Comparison of ENCODE assay signal across 22 cellular contexts in the genomic region with DNA sequence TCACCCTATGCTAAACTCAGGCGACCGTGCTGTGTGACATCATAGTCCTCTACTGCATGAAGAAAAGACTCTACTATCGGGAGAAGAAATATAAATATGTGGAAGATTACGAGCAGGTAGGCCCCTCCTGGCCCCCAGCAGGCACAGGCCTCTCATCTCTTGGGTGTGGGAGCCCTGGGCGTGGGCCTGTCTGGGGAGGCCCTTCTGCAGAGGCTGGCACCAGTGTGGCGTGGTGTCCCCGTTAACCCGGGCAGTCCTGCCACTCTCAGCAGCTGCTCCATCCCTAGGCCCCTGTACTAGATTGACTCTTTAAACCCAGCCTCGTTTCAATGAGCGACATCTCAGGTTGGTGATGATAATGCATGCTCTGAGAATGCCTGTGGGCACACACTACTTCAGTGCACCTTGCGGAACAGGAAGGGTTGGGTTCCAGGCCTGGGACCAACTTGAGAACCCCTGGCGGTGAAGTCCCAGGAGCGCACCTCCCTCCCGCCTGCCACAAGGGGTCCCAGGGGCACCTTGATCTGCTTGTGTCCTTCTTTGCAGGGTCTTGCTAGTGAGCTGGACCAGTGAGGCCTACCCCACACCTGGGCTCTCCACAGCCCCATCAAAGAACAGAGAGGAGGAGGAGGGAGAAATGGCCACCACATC. TPM values are rescaled to one million over a fixed set of nuclear protein-coding genes. Genes with fewer than 3 reads are reported as not detected.
DNase-seq lines count a peak whose midpoint lies in the region; ATAC-seq, FAIRE-seq and TF ChIP-seq lines count a peak whose summit lies in the region.
"Had no signal": no experiment of that assay in that cellular context is flagged by ENCODE, and none has a peak within 500 bp of the region (broad histone marks: within the 10 kb centered on the region; RNA-seq: fewer than 3 reads in every experiment).

No MANE protein-coding gene starts in this region.

- H4K8ac ChIP-seq in H1 (ENCODE audit: extremely low read depth, insufficient read depth, low read length) = no peak overlapping the region

- H3K4me2 ChIP-seq in H1 (ENCODE audit: insufficient read depth in 1 of 2, low read depth in 2 of 2, low read length in 2 of 2) (no peak overlapping the region), osteoblast (ENCODE audit: insufficient read depth, low read length) (no peak overlapping the region)
- H3K4me2 ChIP-seq: SK-N-SH had no signal

- no peak overlapping the region for H3K18ac ChIP-seq in H1 (ENCODE audit: extremely low read depth, low read length)

- H2BK15ac ChIP-seq in H1 (ENCODE audit: low read length) = no peak overlapping the region

- TF ChIP-seq RAD21 in H1 (IDR thresholded peaks at IDR 0.05 in 1 of 2, conservative IDR thresholded peaks at IDR 0.05 in 1 of 2; ENCODE audit: low read depth in 2 of 2, low read length in 2 of 2) = peak; percentile 4 to 18; a peak in 1 of 4 replicates

- no peak overlapping the region for H3K14ac ChIP-seq in H1 (ENCODE audit: insufficient read length)

- H3K9me3 Mint-ChIP-seq in activated CD8-positive, alpha-beta T cell treated with anti-CD3 and anti-CD28 coated beads, Interleukin-2, amount 10 ng/mL, durations not matched to agents 7 days and 5 days (ENCODE audit: insufficient read depth) = no peaks in the 10 kb centered on the region
- no peaks in the 10 kb centered on the region for H3K9me3 Mint-ChIP-seq in activated CD8-positive, alpha-beta T cell treated with anti-CD3 and anti-CD28 coated beads for 36 hours
- H3K9me3 Mint-ChIP-seq: naive B cell had no signal

- no peak overlapping the region for H3K4me3 Mint-ChIP-seq in activated CD8-positive, alpha-beta T cell treated with anti-CD3 and anti-CD28 coated beads, Interleukin-2, amount 10 ng/mL, durations not matched to agents 7 days and 5 days
- H3K4me3 Mint-ChIP-seq in activated CD8-positive, alpha-beta T cell treated with anti-CD3 and anti-CD28 coated beads for 36 hours = no peak overlapping the region

- H3K27ac ChIP-seq in H1 (ENCODE audit: low read depth, low read length) = no peak overlapping the region
- H3K27ac ChIP-seq in osteoblast (ENCODE audit: low read depth, low read length) = no peak overlapping the region
- H3K27ac ChIP-seq: HL-60, Peyer's patch had no signal

- H3K9ac ChIP-seq in H1 (replicated peaks in 1 of 4; ENCODE audit: extremely low read depth in 1 of 4, low read depth in 3 of 4, low read length in 3 of 4) = no peak overlapping the region
- H3K9ac ChIP-seq: SK-N-SH had no signal

- no peak overlapping the region for H2AFZ ChIP-seq in H1 (ENCODE audit: low read length)
- H2AFZ ChIP-seq in osteoblast (ENCODE audit: low read length) = no peak overlapping the region

- H3K23ac ChIP-seq in H1 (ENCODE audit: insufficient read length) = no peak overlapping the region

- FAIRE-seq in H1 (lab: Jason Lieb, UNC) = no peak

- peaks cover 73% of the 10 kb centered on the region for H3K36me3 Mint-ChIP-seq in activated CD8-positive, alpha-beta T cell treated with anti-CD3 and anti-CD28 coated beads, Interleukin-2, amount 10 ng/mL, durations not matched to agents 7 days and 5 days (ENCODE audit: low read depth)
- H3K36me3 Mint-ChIP-seq in activated CD8-positive, alpha-beta T cell treated with anti-CD3 and anti-CD28 coated beads for 36 hours (ENCODE audit: low read depth) = peaks cover 23% of the 10 kb centered on the region
- H3K36me3 Mint-ChIP-seq: naive B cell had no signal

- H3K27ac Mint-ChIP-seq in activated CD8-positive, alpha-beta T cell treated with anti-CD3 and anti-CD28 coated beads, Interleukin-2, amount 10 ng/mL, durations not matched to agents 7 days and 5 days = peak overlapping the region; percentile 6
- no peak overlapping the region for H3K27ac Mint-ChIP-seq in activated CD8-positive, alpha-beta T cell treated with anti-CD3 and anti-CD28 coated beads for 36 hours

- H4K5ac ChIP-seq in H1 (ENCODE audit: insufficient read length, low read depth, low read length) = no peak overlapping the region

- H3K36me3 ChIP-seq in H1 (ENCODE audit: control insufficient read depth in 2 of 4, insufficient read depth in 4 of 4, low read length in 3 of 4) (no peaks in the 10 kb centered on the region; a peak in 1 of 8 replicates), osteoblast (ENCODE audit: insufficient read depth, low read length) (peaks cover 17% of the 10 kb centered on the region)

- POLR2A ChIA-PET in activated CD8-positive, alpha-beta T cell treated with anti-CD3 and anti-CD28 coated beads, Interleukin-2, amount 10 ng/mL, durations not matched to agents 7 days and 5 days (lab: Charles Lee) = interaction anchor here (1.4 kb wide), 1 partner anchor 9 kb away, joined by 4 read pairs; no protein-coding TSS in a partner anchor
- POLR2A ChIA-PET in activated CD8-positive, alpha-beta T cell treated with anti-CD3 and anti-CD28 coated beads for 36 hours (lab: Charles Lee) = no interaction called here
- POLR2A ChIA-PET in H1 (lab: Charles Lee; ENCODE audit: partially characterized antibody) = interaction anchor here (0.9 to 1.6 kb wide), 2 partner anchors 9 to 62 kb away, joined by 3 to 6 read pairs; no protein-coding TSS in a partner anchor

- H3K4me3 ChIP-seq in H1 (ENCODE audit: extremely low read depth in 1 of 4, insufficient read depth in 2 of 4, low read depth in 3 of 4, low read length in 4 of 4) (no peak overlapping the region), osteoblast (ENCODE audit: insufficient read depth, low read length) (no peak overlapping the region)
- H3K4me3 ChIP-seq: lung, Peyer's patch had no signal

- no peak for TF ChIP-seq POLR2A in H1 (IDR thresholded peaks at IDR 0.05; ENCODE audit: control extremely low read depth in 1 of 2, low read depth in 2 of 2, low read length in 2 of 2)

- CTCF ChIA-PET in activated CD8-positive, alpha-beta T cell treated with anti-CD3 and anti-CD28 coated beads, Interleukin-2, amount 10 ng/mL, durations not matched to agents 7 days and 5 days (lab: Charles Lee) = no interaction called here
- CTCF ChIA-PET in activated CD8-positive, alpha-beta T cell treated with anti-CD3 and anti-CD28 coated beads for 36 hours (lab: Charles Lee) = interaction anchor here (3.0 kb wide), 1 partner anchor 8 kb away, joined by 12 read pairs; no protein-coding TSS in a partner anchor
- CTCF ChIA-PET in H1 (lab: Charles Lee; ENCODE audit: partially characterized antibody) = interaction anchor here (0.8 to 3.5 kb wide), 4 partner anchors 9 to 30 kb away, joined by 3 to 19 read pairs (median 7); no protein-coding TSS in a partner anchor

- ATAC-seq in activated CD8-positive, alpha-beta T cell treated with anti-CD3 and anti-CD28 coated beads, Interleukin-2, amount 10 ng/mL, durations not matched to agents 7 days and 5 days = no peak
- ATAC-seq in activated CD8-positive, alpha-beta T cell treated with anti-CD3 and anti-CD28 coated beads for 36 hours = no peak
- ATAC-seq in GM19324 (IDR thresholded peaks at IDR 0.05; ENCODE audit: low FRiP score, unreplicated experiment) = no peak
- ATAC-seq: activated CD4-positive, CD25-positive, alpha-beta regulatory T cell treated with anti-CD3 and anti-CD28 coated beads, Interleukin-2, amount 50 U/mL, for 24 hours had no signal

- 89% methylated on average over 14 of the region's 14 CpGs; no CpG with 5 or more reads in 1 of the 2 experiments for WGBS in H1 (ENCODE audit: extremely low coverage in 1 of 2, insufficient coverage in 1 of 2, insufficient read length in 1 of 2, insufficient replicate concordance in 2 of 2, low coverage in 1 of 2, low lambda C conversion rate in 2 of 2, missing lambda C conversion rate in 1 of 2), 2 experiments

- intact Hi-C loops in activated CD8-positive, alpha-beta T cell treated with anti-CD3 and anti-CD28 coated beads for 36 hours (cut with micrococcal nuclease) = no loop called here

- H3K79me2 ChIP-seq in H1 (ENCODE audit: control insufficient read depth in 1 of 2, insufficient read depth in 2 of 2, low read length in 2 of 2) = no peaks in the 10 kb centered on the region
- H3K79me2 ChIP-seq in osteoblast (ENCODE audit: insufficient read depth, low read length) = no peaks in the 10 kb centered on the region

- H2BK20ac ChIP-seq in H1 (ENCODE audit: low read length) = no peak overlapping the region

- peaks cover 0 to 4% (median 0%) of the 10 kb centered on the region in 4 experiments; a peak in 3 of 7 replicates for H3K4me1 ChIP-seq in H1 (replicated peaks in 1 of 4; ENCODE audit: control insufficient read depth in 3 of 4, insufficient read depth in 4 of 4, low read length in 3 of 4)
- no peaks in the 10 kb centered on the region for H3K4me1 ChIP-seq in osteoblast (ENCODE audit: insufficient read depth, low read length)

- H2BK12ac ChIP-seq in H1 (ENCODE audit: low read depth, low read length) = no peak overlapping the region

- no peak for TF ChIP-seq EP300 in H1 (IDR thresholded peaks at IDR 0.05; ENCODE audit: borderline replicate concordance in 1 of 2, low read depth in 2 of 2, low read length in 2 of 2)

- H3K56ac ChIP-seq in H1 (replicated peaks; ENCODE audit: insufficient read length, low read depth, low read length) = no peak overlapping the region

- H3K27me3 ChIP-seq in H1 (replicated peaks in 1 of 4; ENCODE audit: control insufficient read depth in 3 of 4, extremely low read depth in 1 of 4, insufficient read depth in 3 of 4, low read length in 3 of 4) (no peaks in the 10 kb centered on the region), osteoblast (ENCODE audit: insufficient read depth, low read length) (no peaks in the 10 kb centered on the region)
- H3K27me3 ChIP-seq: Peyer's patch had no signal

- TF ChIP-seq CTCF in activated CD8-positive, alpha-beta T cell treated with anti-CD3 and anti-CD28 coated beads for 36 hours (IDR thresholded peaks at IDR 0.05) = no peak
- peak; percentile 48 to 53 (median 53) for TF ChIP-seq CTCF in H1 (IDR thresholded peaks at IDR 0.05; ENCODE audit: control extremely low read depth in 1 of 3, insufficient read depth in 1 of 3, low read depth in 1 of 3, low read length in 3 of 3)
- no peak for TF ChIP-seq CTCF in osteoblast (IDR thresholded peaks at IDR 0.05; ENCODE audit: extremely low read depth, low read depth, low read length)

- H4K20me1 ChIP-seq in H1 (replicated peaks in 1 of 2; ENCODE audit: control insufficient read depth in 1 of 2, insufficient read depth in 2 of 2, low read length in 2 of 2) = no peaks in the 10 kb centered on the region
- no peaks in the 10 kb centered on the region for H4K20me1 ChIP-seq in osteoblast (ENCODE audit: insufficient read depth, low read length)

- H2BK5ac ChIP-seq in H1 (ENCODE audit: low read depth, low read length) = peak overlapping the region; percentile 72; the same call in 1 of the 2 replicates

- no peak for DNase-seq in activated CD8-positive, alpha-beta T cell treated with anti-CD3 and anti-CD28 coated beads, Interleukin-2, amount 10 ng/mL, durations not matched to agents 7 days and 5 days
- no peak for DNase-seq in activated CD8-positive, alpha-beta T cell treated with anti-CD3 and anti-CD28 coated beads for 36 hours
- peak; percentile 25 for DNase-seq in NAMALWA (ENCODE audit: low spot score)
- peak in 1 of 2 experiments; percentile 56 for DNase-seq in H1 (ENCODE audit: low read depth in 1 of 2, low spot score in 2 of 2)
- peak; percentile 78 for DNase-seq in osteoblast (ENCODE audit: insufficient read length, low spot score, missing footprints)
- DNase-seq in ecto neural progenitor cell (ENCODE audit: low spot score) = no peak
- DNase-seq in NCI-H1930 (lab: John Stamatoyannopoulos, UW) = no peak
- DNase-seq: ACHN; activated naive CD4-positive, alpha-beta T cell treated with Interleukin-2 at 50 U/mL for 16 hours; DMS153; IMR-90; naive B cell; NCI-H1436 treated with DMSO at 0.1 percent for 48 hours; NCI-H2171 treated with DMSO at 0.1 percent for 48 hours; Peyer's patch; SK-N-SH; stimulated activated CD4-positive, alpha-beta T cell treated with anti-CD3 and anti-CD28 coated beads, Interleukin-2, amount 100 ng/mL, for 48 hours; T-helper 9 cell had no signal

- H3K79me1 ChIP-seq in H1 (ENCODE audit: low read depth, low read length) = no peaks in the 10 kb centered on the region

- H3K9me3 ChIP-seq in H1 (ENCODE audit: insufficient read depth in 2 of 2, low read depth in 1 of 2, low read length in 1 of 2) = no peaks in the 10 kb centered on the region
- no peaks in the 10 kb centered on the region for H3K9me3 ChIP-seq in osteoblast (ENCODE audit: low read depth, low read length)
- H3K9me3 ChIP-seq: Peyer's patch, SK-N-SH had no signal

- H3K4ac ChIP-seq in H1 (replicated peaks; ENCODE audit: insufficient read length, low read depth, low read length) = no peak overlapping the region

- peaks cover 21% of the 10 kb centered on the region for H3K4me1 Mint-ChIP-seq in activated CD8-positive, alpha-beta T cell treated with anti-CD3 and anti-CD28 coated beads, Interleukin-2, amount 10 ng/mL, durations not matched to agents 7 days and 5 days (ENCODE audit: low read depth)
- peaks cover 10% of the 10 kb centered on the region for H3K4me1 Mint-ChIP-seq in activated CD8-positive, alpha-beta T cell treated with anti-CD3 and anti-CD28 coated beads for 36 hours (ENCODE audit: low read depth)

- H4K91ac ChIP-seq in H1 (replicated peaks; ENCODE audit: insufficient read length, low read length) = no peak overlapping the region

- H2AK5ac ChIP-seq in H1 (ENCODE audit: low read depth, low read length) = no peak overlapping the region

- H3K23me2 ChIP-seq in H1 (ENCODE audit: low read depth, low read length) = no peaks in the 10 kb centered on the region

- no peaks in the 10 kb centered on the region for H3K27me3 Mint-ChIP-seq in activated CD8-positive, alpha-beta T cell treated with anti-CD3 and anti-CD28 coated beads, Interleukin-2, amount 10 ng/mL, durations not matched to agents 7 days and 5 days (ENCODE audit: low read depth)
- no peaks in the 10 kb centered on the region for H3K27me3 Mint-ChIP-seq in activated CD8-positive, alpha-beta T cell treated with anti-CD3 and anti-CD28 coated beads for 36 hours
- H3K27me3 Mint-ChIP-seq: naive B cell had no signal

- no peak overlapping the region for H2BK120ac ChIP-seq in H1 (replicated peaks; ENCODE audit: low read depth, low read length)

RNA-seq across cellular contexts. Expression of gene P2RX4, which starts 23.2 kb away (rescaled TPM):
- total RNA-seq in activated CD8-positive, alpha-beta T cell treated with anti-CD3 and anti-CD28 coated beads, Interleukin-2, amount 10 ng/mL, durations not matched to agents 7 days and 5 days = 10 to 100 TPM; 38.7 to 41.0 TPM
- 10 to 100 TPM; 12.2 to 15.1 TPM for total RNA-seq in activated CD8-positive, alpha-beta T cell treated with anti-CD3 and anti-CD28 coated beads for 36 hours
- 7.1 and 9.5 TPM in 2 replicates for total RNA-seq in H1 (2021; fragmentation: NEBNext Ultra II Directional; extraction: Animal tissue kit (Norgen Biotek cat#: 25700))
- 12.2 and 21.4 TPM in 2 replicates for polyA plus RNA-seq in H1 (2011; rRNA removed)
- polyA plus RNA-seq in H1 (2011; cell fraction: cytosol; rRNA removed) = 13.8 TPM
- polyA plus RNA-seq in H1 (2011; cell fraction: nucleus; rRNA removed) = 22.4 TPM
- 4.5 to 12.1 TPM (median 9.5 TPM) in 4 replicates for polyA plus RNA-seq in H1 (2012, experiment 1 of 2)
- polyA plus RNA-seq in H1 (2012, experiment 2 of 2) = 6.1 TPM
- 7.9 TPM for polyA plus RNA-seq in H1 (2013, experiment 1 of 2)
- polyA plus RNA-seq in H1 (2013, experiment 2 of 2) = 9.9 TPM
- polyA minus RNA-seq in H1 (2011; rRNA and poly(A)+ RNA removed) = 16.2 and 17.6 TPM in 2 replicates
- 5.0 TPM for polyA minus RNA-seq in H1 (2011; cell fraction: cytosol; rRNA and poly(A)+ RNA removed)
- 10.2 TPM for polyA minus RNA-seq in H1 (2011; cell fraction: nucleus; rRNA and poly(A)+ RNA removed)
- total RNA-seq in osteoblast = 22.1 and 23.5 TPM in 2 replicates

Comparison
In these comparisons a context has a peak if more than half of its experiments do, and no peak if none do; other contexts are left out.
1. DNase-seq: peak in NAMALWA (single experiment) and osteoblast (single experiment); none in activated CD8-positive, alpha-beta T cell treated with anti-CD3 and anti-CD28 coated beads, Interleukin-2, amount 10 ng/mL, durations not matched to agents 7 days and 5 days (single experiment), activated CD8-positive, alpha-beta T cell treated with anti-CD3 and anti-CD28 coated beads for 36 hours (single experiment), ecto neural progenitor cell (single experiment) and NCI-H1930 (0 of 2).
2. CTCF ChIP-seq: peak in H1 (3 of 3); none in activated CD8-positive, alpha-beta T cell treated with anti-CD3 and anti-CD28 coated beads for 36 hours (single experiment) and osteoblast (single experiment).